ENCODE assay signal across 23 cellular contexts in genomic region chr3:144629413-144629812, GRCh38.
"Had no signal": no experiment of that assay in that cellular context is flagged by ENCODE, and none has a peak within 500 bp of the region (broad histone marks: within the 10 kb centered on the region; RNA-seq: fewer than 3 reads in every experiment).

No MANE protein-coding gene starts in this region.

- DNase-seq: naive thymus-derived CD4-positive, alpha-beta T cell; natural killer cell; nucleus accumbens; pancreas; right cardiac atrium; right lobe of liver; sigmoid colon; small intestine; stimulated activated CD4-positive, alpha-beta T cell treated with anti-CD3 and anti-CD28 coated beads, Interleukin-15, amount 100 ng/mL, for 24 hours; stimulated activated CD4-positive, alpha-beta T cell treated with anti-CD3 and anti-CD28 coated beads, Interleukin-2, amount 100 ng/mL, for 24 hours; stimulated activated CD4-positive, alpha-beta T cell treated with anti-CD3 and anti-CD28 coated beads, Interleukin-2, amount 100 ng/mL, for 48 hours; stimulated activated CD4-positive, alpha-beta T cell treated with anti-CD3 and anti-CD28 coated beads, Interleukin-4, amount 100 ng/mL, for 24 hours; stimulated activated naive B cell treated with anti-CD40 and anti-IgM and Interleukin-4, amounts not matched to agents 10 μg/mL and 1 μg/mL and 100 μg/mL, for 72 hours; stimulated activated naive CD4-positive, alpha-beta T cell treated with Interleukin-2 at 50 U/mL for 16 hours; stomach; thyroid gland; trophoblast cell; upper lobe of right lung had no signal

- H3K27ac ChIP-seq: neutrophil, pancreas, prostate gland, right lobe of liver, sigmoid colon, stomach, thoracic aorta, thyroid gland, tibial nerve, upper lobe of right lung, vagina had no signal

- H3K27me3 ChIP-seq: neutrophil, pancreas, right lobe of liver, sigmoid colon, stomach, thyroid gland, tibial nerve, upper lobe of right lung, vagina had no signal

- H3K36me3 ChIP-seq: neutrophil, pancreas, prostate gland, right lobe of liver, sigmoid colon, stomach, thoracic aorta, thyroid gland, tibial nerve, upper lobe of right lung, vagina had no signal

- H3K9me3 ChIP-seq: neutrophil, pancreas, prostate gland, right lobe of liver, sigmoid colon, stomach, thoracic aorta, thyroid gland, upper lobe of right lung, vagina had no signal

- H3K4me3 ChIP-seq: pancreas, prostate gland, right lobe of liver, sigmoid colon, stomach, thoracic aorta, thyroid gland, tibial nerve, upper lobe of right lung, vagina had no signal
